ENCODE assay signal across 20 cellular contexts in genomic region chr10:6035926-6036575, GRCh38. TPM values are rescaled to one million over a fixed set of nuclear protein-coding genes. Genes with fewer than 3 reads are reported as not detected.
DNase-seq lines count a peak whose midpoint lies in the region; ATAC-seq and TF ChIP-seq lines count a peak whose summit lies in the region.
"Had no signal": no experiment of that assay in that cellular context is flagged by ENCODE, and none has a peak within 500 bp of the region (broad histone marks: within the 10 kb centered on the region; RNA-seq: fewer than 3 reads in every experiment).

No MANE protein-coding gene starts in this region.

- H3K4me1 Mint-ChIP-seq in activated CD4-positive, alpha-beta T cell treated with anti-CD3 and anti-CD28 coated beads for 36 hours, result peaks cover 81% of the 10 kb centered on the region
- peaks cover 69% of the 10 kb centered on the region for H3K4me1 Mint-ChIP-seq in activated naive CD8-positive, alpha-beta T cell treated with anti-CD3 and anti-CD28 coated beads for 36 hours
- H3K4me1 Mint-ChIP-seq in neural progenitor cell, result no peaks in the 10 kb centered on the region

- ATAC-seq in activated CD4-positive, alpha-beta T cell treated with anti-CD3 and anti-CD28 coated beads for 36 hours, result peak; percentile 5
- ATAC-seq in HG02763 (IDR thresholded peaks at IDR 0.05; ENCODE audit: unreplicated experiment), result no peak
- ATAC-seq: HCT116 had no signal

- peak overlapping the region; percentile 71 for H3K27ac Mint-ChIP-seq in activated CD4-positive, alpha-beta T cell treated with anti-CD3 and anti-CD28 coated beads for 36 hours
- peak overlapping the region; percentile 76 for H3K27ac Mint-ChIP-seq in activated naive CD8-positive, alpha-beta T cell treated with anti-CD3 and anti-CD28 coated beads for 36 hours
- no peak overlapping the region for H3K27ac Mint-ChIP-seq in neural progenitor cell

- DNase-seq in activated CD4-positive, alpha-beta T cell treated with anti-CD3 and anti-CD28 coated beads for 36 hours, result no peak
- no peak for DNase-seq in activated CD4-positive, alpha-beta T cell treated with anti-CD3 and anti-CD28 coated beads for 4 hours
- DNase-seq in activated naive CD8-positive, alpha-beta T cell treated with anti-CD3 and anti-CD28 coated beads for 36 hours, result no peak
- DNase-seq in neural progenitor cell (ENCODE audit: low spot score) (peak; percentile 9), C1 segment of cervical spinal cord (lab: John Stamatoyannopoulos, UW) (no peak), germinal center (ENCODE audit: low spot score) (no peak)
- DNase-seq: amygdala, COR-L47, erythroblast, glutamatergic neuron, NCI-H1105, NCI-H2171 treated with DMSO at 0.1 percent for 48 hours, T-helper 9 cell had no signal

- H3K9me3 ChIP-seq in OCI-LY1 (ENCODE audit: low read length), result peaks cover under 1% of the 10 kb centered on the region; the same call in 1 of the 2 replicates
- H3K9me3 ChIP-seq in neural progenitor cell (ENCODE audit: low read depth), result peaks cover 4% of the 10 kb centered on the region

- intact Hi-C loops in activated CD4-positive, alpha-beta T cell treated with anti-CD3 and anti-CD28 coated beads for 36 hours (cut with DNase I, micrococcal nuclease), result no loop called here

- H3K4me1 ChIP-seq in OCI-LY1 (ENCODE audit: insufficient read depth, low read length, severe bottlenecking) (peaks cover 46% of the 10 kb centered on the region), neural progenitor cell (peaks cover 6% of the 10 kb centered on the region)
- H3K4me1 ChIP-seq: A549 had no signal

- no peak overlapping the region for H2AFZ ChIP-seq in OCI-LY1 (ENCODE audit: low read length)
- no peak overlapping the region for H2AFZ ChIP-seq in neural progenitor cell (replicated peaks)

- no peaks in the 10 kb centered on the region for H3K79me2 ChIP-seq in OCI-LY1 (ENCODE audit: insufficient read depth, low read length)
- H3K79me2 ChIP-seq in neural progenitor cell (ENCODE audit: low read depth), result no peaks in the 10 kb centered on the region

- H3K36me3 ChIP-seq in OCI-LY1 (ENCODE audit: insufficient read depth, low read length), result peaks cover 22% of the 10 kb centered on the region
- H3K36me3 ChIP-seq in neural progenitor cell, result no peaks in the 10 kb centered on the region

- H3F3A ChIP-seq in OCI-LY1 (ENCODE audit: insufficient read depth, low read length), result no peaks in the 10 kb centered on the region
- H3F3A ChIP-seq in neural progenitor cell (ENCODE audit: low read depth), result no peaks in the 10 kb centered on the region

- H4K20me1 ChIP-seq in OCI-LY1 (ENCODE audit: insufficient read depth, low read length) (no peaks in the 10 kb centered on the region), neural progenitor cell (ENCODE audit: low read depth) (no peaks in the 10 kb centered on the region)

- H3K27me3 Mint-ChIP-seq in activated CD4-positive, alpha-beta T cell treated with anti-CD3 and anti-CD28 coated beads for 36 hours, result no peaks in the 10 kb centered on the region
- H3K27me3 Mint-ChIP-seq in activated naive CD8-positive, alpha-beta T cell treated with anti-CD3 and anti-CD28 coated beads for 36 hours, result no peaks in the 10 kb centered on the region
- H3K27me3 Mint-ChIP-seq in neural progenitor cell (ENCODE audit: insufficient read depth, low read depth), result peaks cover 2% of the 10 kb centered on the region

- no peaks in the 10 kb centered on the region for H3K9me2 ChIP-seq in OCI-LY1 (ENCODE audit: low read depth, low read length)

- H3K4me3 Mint-ChIP-seq in activated CD4-positive, alpha-beta T cell treated with anti-CD3 and anti-CD28 coated beads for 36 hours, result no peak overlapping the region
- H3K4me3 Mint-ChIP-seq in activated naive CD8-positive, alpha-beta T cell treated with anti-CD3 and anti-CD28 coated beads for 36 hours, result peak overlapping the region; percentile 48
- no peak overlapping the region for H3K4me3 Mint-ChIP-seq in neural progenitor cell

- no peaks in the 10 kb centered on the region for H3K27me3 ChIP-seq in OCI-LY1 (ENCODE audit: insufficient read depth, low read length)
- no peaks in the 10 kb centered on the region for H3K27me3 ChIP-seq in neural progenitor cell

- POLR2A ChIA-PET in activated CD4-positive, alpha-beta T cell treated with anti-CD3 and anti-CD28 coated beads for 36 hours (lab: Charles Lee), result no interaction called here

- H3K27ac ChIP-seq in OCI-LY1 (ENCODE audit: low read depth, low read length, poor library complexity, severe bottlenecking) (peak overlapping the region; percentile 4), neural progenitor cell (no peak overlapping the region)
- H3K27ac ChIP-seq: A549, coronary artery had no signal

- CTCF ChIA-PET in activated CD4-positive, alpha-beta T cell treated with anti-CD3 and anti-CD28 coated beads for 36 hours (lab: Charles Lee), result interaction anchor here (0.6 to 1.4 kb wide), 3 partner anchors 33 to 612 kb away, joined by 3 to 4 read pairs (median 4); no protein-coding TSS in a partner anchor

- no peak overlapping the region for H3K4me3 ChIP-seq in OCI-LY1 (ENCODE audit: low read depth, low read length, poor library complexity, severe bottlenecking)
- no peak overlapping the region for H3K4me3 ChIP-seq in neural progenitor cell
- H3K4me3 ChIP-seq: A549, coronary artery had no signal

- H3K4me2 ChIP-seq in OCI-LY1 (ENCODE audit: low read length) (no peak overlapping the region), neural progenitor cell (no peak overlapping the region)
- H3K4me2 ChIP-seq: A549 had no signal

- peaks cover 1% of the 10 kb centered on the region for H3K9me3 Mint-ChIP-seq in activated CD4-positive, alpha-beta T cell treated with anti-CD3 and anti-CD28 coated beads for 36 hours (ENCODE audit: low read depth)
- peaks cover 7% of the 10 kb centered on the region for H3K9me3 Mint-ChIP-seq in activated naive CD8-positive, alpha-beta T cell treated with anti-CD3 and anti-CD28 coated beads for 36 hours
- H3K9me3 Mint-ChIP-seq in neural progenitor cell, result peaks cover 1% of the 10 kb centered on the region

- TF ChIP-seq CTCF in OCI-LY1 (IDR thresholded peaks at IDR 0.05; ENCODE audit: low read length), result no peak
- no peak for TF ChIP-seq CTCF in neural progenitor cell (IDR thresholded peaks at IDR 0.05)

- H3K36me3 Mint-ChIP-seq in activated CD4-positive, alpha-beta T cell treated with anti-CD3 and anti-CD28 coated beads for 36 hours (ENCODE audit: low read depth), result peaks cover 93% of the 10 kb centered on the region
- H3K36me3 Mint-ChIP-seq in activated naive CD8-positive, alpha-beta T cell treated with anti-CD3 and anti-CD28 coated beads for 36 hours, result peaks cover 94% of the 10 kb centered on the region
- H3K36me3 Mint-ChIP-seq in neural progenitor cell, result no peaks in the 10 kb centered on the region

- H3K9ac ChIP-seq in OCI-LY1 (ENCODE audit: low read length) (no peak overlapping the region), neural progenitor cell (no peak overlapping the region)

RNA-seq across cellular contexts. Expression of gene IL2RA, which starts 26.1 kb away (rescaled TPM):
- total RNA-seq in activated CD4-positive, alpha-beta T cell treated with anti-CD3 and anti-CD28 coated beads for 36 hours, result 100 to 1,000 TPM; 659 to 980 TPM
- 100 to 1,000 TPM; 680 to 698 TPM for total RNA-seq in activated naive CD8-positive, alpha-beta T cell treated with anti-CD3 and anti-CD28 coated beads for 36 hours
- total RNA-seq in neural progenitor cell (ENCODE audit: low replicate concordance), result not detected in 2 replicates
- total RNA-seq: G401, skeletal muscle tissue had no signal

RNA-seq across cellular contexts. Expression of gene RBM17, which starts 52.8 kb away (rescaled TPM):
- total RNA-seq in activated CD4-positive, alpha-beta T cell treated with anti-CD3 and anti-CD28 coated beads for 36 hours, result 100 to 1,000 TPM; 206 to 246 TPM
- total RNA-seq in activated naive CD8-positive, alpha-beta T cell treated with anti-CD3 and anti-CD28 coated beads for 36 hours, result 100 to 1,000 TPM; 337 to 355 TPM
- total RNA-seq in neural progenitor cell (ENCODE audit: low replicate concordance), result 67.2 and 73.6 TPM in 2 replicates

RNA-seq across cellular contexts. Expression of gene IL15RA, which starts 58.7 kb away (rescaled TPM):
- 10 to 100 TPM; 19.7 to 22.1 TPM for total RNA-seq in activated CD4-positive, alpha-beta T cell treated with anti-CD3 and anti-CD28 coated beads for 36 hours
- 10 to 100 TPM; 27.8 to 30.0 TPM for total RNA-seq in activated naive CD8-positive, alpha-beta T cell treated with anti-CD3 and anti-CD28 coated beads for 36 hours
- total RNA-seq in neural progenitor cell (ENCODE audit: low replicate concordance), result not detected in 2 replicates
- total RNA-seq: G401 had no signal

Comparison
In these comparisons a context has a peak if more than half of its experiments do, and no peak if none do; other contexts are left out.
1. RNA of gene IL2RA, which starts 26.1 kb away (total RNA-seq): 659 to 980 TPM in activated CD4-positive, alpha-beta T cell treated with anti-CD3 and anti-CD28 coated beads for 36 hours and 680 to 698 TPM in activated naive CD8-positive, alpha-beta T cell treated with anti-CD3 and anti-CD28 coated beads for 36 hours; not detected in neural progenitor cell; every median in the first group is over 100 times any median in the second.
2. RNA of gene IL15RA, which starts 58.7 kb away (total RNA-seq): 27.8 to 30.0 TPM in activated naive CD8-positive, alpha-beta T cell treated with anti-CD3 and anti-CD28 coated beads for 36 hours and 19.7 to 22.1 TPM in activated CD4-positive, alpha-beta T cell treated with anti-CD3 and anti-CD28 coated beads for 36 hours; not detected in neural progenitor cell; every median in the first group is over 10 times any median in the second.